ENCODE assay signal across 21 cellular contexts in genomic region chr17:18004345-18004744, GRCh38. TPM values are rescaled to one million over a fixed set of nuclear protein-coding genes. Genes with fewer than 3 reads are reported as not detected.
DNase-seq lines count a peak whose midpoint lies in the region; ATAC-seq and TF ChIP-seq lines count a peak whose summit lies in the region.
"Had no signal": no experiment of that assay in that cellular context is flagged by ENCODE, and none has a peak within 500 bp of the region (broad histone marks: within the 10 kb centered on the region; RNA-seq: fewer than 3 reads in every experiment).

No MANE protein-coding gene starts in this region.

- H3K27ac ChIP-seq in HEK293 (ENCODE audit: extremely low read depth, low read depth, low read length): no peak overlapping the region
- no peak overlapping the region for H3K27ac ChIP-seq in stomach
- H3K27ac ChIP-seq in esophagus squamous epithelium: no peak overlapping the region
- H3K27ac ChIP-seq: esophagus muscularis mucosa had no signal

- WGBS in stomach, 5 donors: 78 to 85% (median 85%) methylated on average over 9 of the region's 9 CpGs
- WGBS in esophagus squamous epithelium, 2 donors: 53 to 77% methylated on average over 6 to 9 of the region's 9 CpGs

- intact Hi-C loops in stomach (cut with DNase I; ENCODE audit: low total_unique reads) (no loop called here), esophagus squamous epithelium (cut with DNase I) (no loop called here)

- H3K9me3 ChIP-seq in HEK293 (ENCODE audit: control insufficient read depth, insufficient read depth, low read depth, low read length) (no peaks in the 10 kb centered on the region), stomach (no peaks in the 10 kb centered on the region), esophagus squamous epithelium (no peaks in the 10 kb centered on the region)
- H3K9me3 ChIP-seq: BE2C, esophagus muscularis mucosa, mucosa of descending colon had no signal

- POLR2A ChIA-PET in HEK293 (lab: Yijun Ruan, JAX): interaction anchor here (0.6 to 1.2 kb wide), 2 partner anchors 10 to 179 kb away, joined by 3 to 7 read pairs; no protein-coding TSS in a partner anchor

- no peak for ATAC-seq in GM19351 (IDR thresholded peaks at IDR 0.05; ENCODE audit: unreplicated experiment)
- ATAC-seq: activated CD8-positive, alpha-beta T cell treated with anti-CD3 and anti-CD28 coated beads for 36 hours; T-helper 17 cell had no signal

- TF ChIP-seq CTCF in HEK293 (tag by site-specific recombination; IDR thresholded peaks at IDR 0.05) (no peak), stomach (IDR thresholded peaks at IDR 0.05) (no peak), esophagus squamous epithelium (IDR thresholded peaks at IDR 0.05) (no peak)

- CTCF ChIA-PET in HEK293 (lab: Yijun Ruan, JAX): interaction anchor here (0.5 to 2.2 kb wide), 6 partner anchors 9 to 369 kb away, joined by 3 to 7 read pairs (median 4); no protein-coding TSS in a partner anchor

- H3K4me3 ChIP-seq in HEK293 (ENCODE audit: low read depth, low read length) (no peak overlapping the region), stomach (no peak overlapping the region), esophagus squamous epithelium (no peak overlapping the region)
- H3K4me3 ChIP-seq: esophagus muscularis mucosa, mucosa of descending colon had no signal

- DNase-seq in NCI-H1694 treated with DMSO at 0.1 percent for 48 hours (lab: John Stamatoyannopoulos, UW) (peak; percentile 68), NCI-H524 (lab: John Stamatoyannopoulos, UW) (peak; percentile 46 to 77), left kidney (ENCODE audit: low read depth, low spot score) (peak; percentile 44), stomach (no peak), SW480 (ENCODE audit: low spot score) (no peak), esophagus squamous epithelium (lab: John Stamatoyannopoulos, UW) (no peak)
- DNase-seq: activated CD8-positive, alpha-beta T cell treated with anti-CD3 and anti-CD28 coated beads for 36 hours; activated naive CD4-positive, alpha-beta T cell treated with Interleukin-2 at 50 U/mL for 16 hours; activated T-cell treated with anti-CD3 and anti-CD28 coated beads, Interleukin-2, amount 50 U/mL, for 1 hour; amygdala; BE2C; DMS53; HCEC 1CT; mucosa of descending colon; NCI-H446; SIG-M5; stimulated activated CD8-positive, alpha-beta memory T cell treated with anti-CD3 and anti-CD28 coated beads, Interleukin-4, amount 100 ng/mL, for 48 hours; T-helper 17 cell had no signal

- H3K36me3 ChIP-seq in HEK293 (ENCODE audit: control insufficient read depth in 2 of 2, insufficient read depth in 1 of 2, low read length in 2 of 2) (peaks cover 0 to 15% of the 10 kb centered on the region in 2 experiments; a peak in 1 of 3 replicates), stomach (peaks cover 0 to 37% (median 30%) of the 10 kb centered on the region in 4 donors), esophagus squamous epithelium (peaks cover 0 to 30% (median 3%) of the 10 kb centered on the region in 3 donors)
- H3K36me3 ChIP-seq: BE2C had no signal

- H3K4me1 ChIP-seq in HEK293 (ENCODE audit: control insufficient read depth, insufficient read depth, low read length) (no peaks in the 10 kb centered on the region), stomach (no peaks in the 10 kb centered on the region), esophagus squamous epithelium (no peaks in the 10 kb centered on the region)
- H3K4me1 ChIP-seq: BE2C, esophagus muscularis mucosa had no signal

- TF ChIP-seq POLR2A in stomach (IDR thresholded peaks at IDR 0.05) (no peak), esophagus squamous epithelium (IDR thresholded peaks at IDR 0.05) (no peak)

- H3K27me3 ChIP-seq in stomach (no peaks in the 10 kb centered on the region), esophagus squamous epithelium (no peaks in the 10 kb centered on the region)
- H3K27me3 ChIP-seq: BE2C, esophagus muscularis mucosa had no signal

- TF ChIP-seq EP300 in stomach (IDR thresholded peaks at IDR 0.05): no peak

TF ChIP-seq in HEK293, 187 proteins besides CTCF, POLR2A, EP300 and RAD21:
- TF ChIP-seq ZNF747 (tag by site-specific recombination; IDR thresholded peaks at IDR 0.05) (no peak), BCL6B (tag by site-specific recombination; IDR thresholded peaks at IDR 0.05) (0 out of 2 replicates have a peak, but pooled peaks have one; percentile 15)

RNA-seq across cellular contexts. Expression of gene DRC3, which starts 31.7 kb away (rescaled TPM):
- 10 to 100 TPM in 1 of 5 donors, 1 to 10 TPM in 3, not detected in 1; 1.1 to 16.5 (median 2.2) TPM for total RNA-seq in stomach
- 1 to 10 TPM; 1.6 to 6.4 (median 1.7) TPM for polyA plus RNA-seq in stomach
- 1 to 10 TPM in 2 of 4 donors, under 1 TPM in 2; 0.11 to 2.5 (median 1.3) TPM for total RNA-seq in esophagus squamous epithelium
- total RNA-seq: T-helper 17 cell had no signal

RNA-seq across cellular contexts. Expression of gene TOM1L2, which starts 32.1 kb away (rescaled TPM):
- 100 to 1,000 TPM in 1 of 5 donors, 10 to 100 TPM in 4; 33.8 to 154 (median 51.3) TPM for total RNA-seq in stomach
- polyA plus RNA-seq in stomach: 10 to 100 TPM; 13.3 to 24.2 (median 23.1) TPM
- 100 to 1,000 TPM in 1 of 4 donors, 10 to 100 TPM in 3; 55.5 to 118 (median 73.3) TPM for total RNA-seq in esophagus squamous epithelium

RNA-seq across cellular contexts. Expression of gene ATPAF2, which starts 34.6 kb away (rescaled TPM):
- 100 to 1,000 TPM in 1 of 5 donors, 10 to 100 TPM in 2, 1 to 10 TPM in 2; 5.4 to 250 (median 17.6) TPM for total RNA-seq in stomach
- polyA plus RNA-seq in stomach: 10 to 100 TPM; 10.4 to 24.2 (median 20.6) TPM
- 10 to 100 TPM; 15.8 to 26.9 (median 20.7) TPM for total RNA-seq in esophagus squamous epithelium

RNA-seq across cellular contexts. Expression of gene GID4, which starts 34.9 kb away (rescaled TPM):
- total RNA-seq in stomach (10 to 100 TPM in 3 of 5 donors, 1 to 10 TPM in 2; 3.5 to 18.1 (median 11.6) TPM), esophagus squamous epithelium (10 to 100 TPM in 2 of 4 donors, 1 to 10 TPM in 2; 7.5 to 18.1 (median 11.6) TPM)
- 1 to 10 TPM; 3.2 to 4.7 (median 3.5) TPM for polyA plus RNA-seq in stomach

Comparison
In these comparisons a context has a peak if more than half of its experiments do, and no peak if none do; other contexts are left out.
1. DNase-seq: peak in NCI-H1694 treated with DMSO at 0.1 percent for 48 hours (single experiment), NCI-H524 (2 of 2) and left kidney (single experiment); none in stomach (single experiment), SW480 (single experiment) and esophagus squamous epithelium (single experiment).